8 cellular contexts compared by ENCODE assay signal in genomic region chr10:3886666-3887251, GRCh38.
A peak's percentile ranks its signal among the peaks of the same experiment; 100 is the strongest.
DNase-seq lines count a peak whose midpoint lies in the region; ATAC-seq and TF ChIP-seq lines count a peak whose summit lies in the region.

No MANE protein-coding gene starts in this region.

- intact Hi-C loops in activated B cell treated with CpG ODN at 0.5 μM for 24 hours (cut with micrococcal nuclease): no loop called here
- intact Hi-C loops in left ventricle myocardium inferior (cut with micrococcal nuclease): no loop called here

- H3K4me3 ChIP-seq in left ventricle myocardium inferior (peak overlapping the region; percentile 32), skin epidermis (no peak overlapping the region)

- CTCF ChIA-PET in activated B cell treated with CpG ODN at 0.5 μM for 24 hours (lab: Charles Lee): no interaction called here
- CTCF ChIA-PET in activated naive CD4-positive, alpha-beta T cell treated with anti-CD3 and anti-CD28 coated beads, Interleukin-2, amount 10 ng/mL, durations not matched to agents 7 days and 5 days (lab: Charles Lee): no interaction called here

- peak overlapping the region; percentile 71 for H3K27ac Mint-ChIP-seq in activated B cell treated with CpG ODN at 0.5 μM for 24 hours
- no peak overlapping the region for H3K27ac Mint-ChIP-seq in activated naive CD4-positive, alpha-beta T cell treated with anti-CD3 and anti-CD28 coated beads, Interleukin-2, amount 10 ng/mL, durations not matched to agents 7 days and 5 days

- no peaks in the 10 kb centered on the region for H3K9me3 Mint-ChIP-seq in activated B cell treated with CpG ODN at 0.5 μM for 24 hours
- H3K9me3 Mint-ChIP-seq in activated naive CD4-positive, alpha-beta T cell treated with anti-CD3 and anti-CD28 coated beads, Interleukin-2, amount 10 ng/mL, durations not matched to agents 7 days and 5 days: peaks cover 4% of the 10 kb centered on the region

- TF ChIP-seq CTCF in activated B cell treated with CpG ODN at 0.5 μM for 24 hours (IDR thresholded peaks at IDR 0.05) (no peak), left ventricle myocardium inferior (IDR thresholded peaks at IDR 0.05; ENCODE audit: borderline replicate concordance) (no peak)

- H3K4me1 ChIP-seq in left ventricle myocardium inferior: peaks cover 27% of the 10 kb centered on the region

- H3K36me3 Mint-ChIP-seq in activated B cell treated with CpG ODN at 0.5 μM for 24 hours (ENCODE audit: low read depth): no peaks in the 10 kb centered on the region
- H3K36me3 Mint-ChIP-seq in activated naive CD4-positive, alpha-beta T cell treated with anti-CD3 and anti-CD28 coated beads, Interleukin-2, amount 10 ng/mL, durations not matched to agents 7 days and 5 days: no peaks in the 10 kb centered on the region

- ATAC-seq in GM21786 (IDR thresholded peaks at IDR 0.05; ENCODE audit: unreplicated experiment): peak; percentile 37
- ATAC-seq in activated B cell treated with CpG ODN at 0.5 μM for 24 hours (ENCODE audit: low read depth): peak; percentile 28
- ATAC-seq in GM18870 (IDR thresholded peaks at IDR 0.05; ENCODE audit: unreplicated experiment): no peak

- DNase-seq in activated B cell treated with CpG ODN at 0.5 μM for 24 hours (no peak), left ventricle myocardium inferior (no peak), NCI-H1436 (lab: John Stamatoyannopoulos, UW) (no peak), LoVo (ENCODE audit: low spot score) (no peak)
- DNase-seq in activated naive CD4-positive, alpha-beta T cell treated with anti-CD3 and anti-CD28 coated beads, Interleukin-2, amount 10 ng/mL, durations not matched to agents 7 days and 5 days: no peak

- H3K4me1 Mint-ChIP-seq in activated B cell treated with CpG ODN at 0.5 μM for 24 hours: peaks cover 18% of the 10 kb centered on the region
- H3K4me1 Mint-ChIP-seq in activated naive CD4-positive, alpha-beta T cell treated with anti-CD3 and anti-CD28 coated beads, Interleukin-2, amount 10 ng/mL, durations not matched to agents 7 days and 5 days: peaks cover 6% of the 10 kb centered on the region

- H3K27me3 ChIP-seq in left ventricle myocardium inferior (ENCODE audit: low read depth): no peaks in the 10 kb centered on the region

- peaks cover 3% of the 10 kb centered on the region for H3K27me3 Mint-ChIP-seq in activated B cell treated with CpG ODN at 0.5 μM for 24 hours
- peaks cover 4% of the 10 kb centered on the region for H3K27me3 Mint-ChIP-seq in activated naive CD4-positive, alpha-beta T cell treated with anti-CD3 and anti-CD28 coated beads, Interleukin-2, amount 10 ng/mL, durations not matched to agents 7 days and 5 days

- H3K36me3 ChIP-seq in left ventricle myocardium inferior: no peaks in the 10 kb centered on the region

- H3K27ac ChIP-seq in left ventricle myocardium inferior (replicated peaks) (peak overlapping the region; percentile 81), skin epidermis (peak overlapping the region in 19 of 21 experiments; percentile 20 to 92 (median 76))

- POLR2A ChIA-PET in activated B cell treated with CpG ODN at 0.5 μM for 24 hours (lab: Charles Lee): interaction anchor here (0.7 to 6.7 kb wide), 3 partner anchors 11 to 163 kb away, joined by 4 to 45 read pairs (median 5); partner anchors contain the start of gene KLF6

- no peaks in the 10 kb centered on the region for H3K9me3 ChIP-seq in left ventricle myocardium inferior (replicated peaks)

- H3K4me3 Mint-ChIP-seq in activated B cell treated with CpG ODN at 0.5 μM for 24 hours: no peak overlapping the region
- no peak overlapping the region for H3K4me3 Mint-ChIP-seq in activated naive CD4-positive, alpha-beta T cell treated with anti-CD3 and anti-CD28 coated beads, Interleukin-2, amount 10 ng/mL, durations not matched to agents 7 days and 5 days
